20 cellular contexts compared by ENCODE assay signal in the genomic region with DNA sequence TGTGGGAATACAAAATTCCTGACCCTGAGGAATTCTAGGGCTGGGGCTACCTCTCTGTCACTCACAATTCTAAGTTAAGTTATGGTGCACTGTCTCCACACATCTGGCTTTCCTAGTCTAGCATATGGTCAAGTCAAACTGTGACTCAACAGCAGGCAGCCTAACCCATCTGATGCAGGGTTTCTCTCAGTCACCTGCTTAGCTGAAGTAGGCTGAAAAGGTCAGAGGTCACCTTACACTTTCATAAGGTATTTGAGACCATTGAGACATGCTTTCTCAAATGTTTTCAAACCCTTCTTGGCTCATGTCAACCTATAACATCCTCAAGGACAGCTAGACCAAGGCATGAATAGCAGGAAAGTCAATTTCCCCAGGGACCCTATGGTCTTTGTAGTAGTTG.
"Had no signal": no experiment of that assay in that cellular context is flagged by ENCODE, and none has a peak within 500 bp of the region (broad histone marks: within the 10 kb centered on the region; RNA-seq: fewer than 3 reads in every experiment).

No MANE protein-coding gene starts in this region.

- H3K27me3 Mint-ChIP-seq: activated CD4-positive, alpha-beta T cell treated with anti-CD3 and anti-CD28 coated beads for 36 hours; central memory CD8-positive, alpha-beta T cell; naive B cell; stimulated activated naive CD8-positive, alpha-beta T cell treated with anti-CD3 and anti-CD28 coated beads, Interleukin-15, amount 100 ng/mL, for 72 hours had no signal

- H3K4me1 ChIP-seq: colonic mucosa, psoas muscle, suprapubic skin had no signal

- H3K36me3 ChIP-seq: colonic mucosa, ovary, suprapubic skin, transverse colon, WERI-Rb-1 had no signal

- H3K27ac ChIP-seq: colonic mucosa, ovary, psoas muscle, skin epidermis, suprapubic skin, transverse colon, WERI-Rb-1 had no signal

- H3K4me1 Mint-ChIP-seq: central memory CD8-positive, alpha-beta T cell had no signal

- H3K27ac Mint-ChIP-seq: activated CD4-positive, alpha-beta T cell treated with anti-CD3 and anti-CD28 coated beads for 36 hours; activated T-helper 1 cell treated with anti-CD3 and anti-CD28 coated beads, Interleukin-12 subunit alpha, Interleukin-12 subunit beta, Interleukin-2, Interleukin-4 antibody, amounts not matched to agents 30 ng/mL and 10 ng/mL and 1 ng/mL, durations not matched to agents 14 hours and 24 hours and 36 hours; brain; stimulated activated naive CD8-positive, alpha-beta T cell treated with anti-CD3 and anti-CD28 coated beads, Interleukin-15, amount 100 ng/mL, for 72 hours had no signal

- H3K36me3 Mint-ChIP-seq: naive B cell had no signal

- H3K9me3 Mint-ChIP-seq: activated T-helper 1 cell treated with anti-CD3 and anti-CD28 coated beads, Interleukin-12 subunit alpha, Interleukin-12 subunit beta, Interleukin-2, Interleukin-4 antibody, amounts not matched to agents 30 ng/mL and 10 ng/mL and 1 ng/mL, durations not matched to agents 14 hours and 24 hours and 36 hours; brain; central memory CD8-positive, alpha-beta T cell; naive B cell; stimulated activated naive CD8-positive, alpha-beta T cell treated with anti-CD3 and anti-CD28 coated beads, Interleukin-15, amount 100 ng/mL, for 72 hours had no signal

- H3K4me3 Mint-ChIP-seq: activated CD4-positive, alpha-beta T cell treated with anti-CD3 and anti-CD28 coated beads for 36 hours; activated T-helper 1 cell treated with anti-CD3 and anti-CD28 coated beads, Interleukin-12 subunit alpha, Interleukin-12 subunit beta, Interleukin-2, Interleukin-4 antibody, amounts not matched to agents 30 ng/mL and 10 ng/mL and 1 ng/mL, durations not matched to agents 14 hours and 24 hours and 36 hours; central memory CD8-positive, alpha-beta T cell; naive B cell; stimulated activated naive CD8-positive, alpha-beta T cell treated with anti-CD3 and anti-CD28 coated beads, Interleukin-15, amount 100 ng/mL, for 72 hours had no signal

- H3K9me3 ChIP-seq: colonic mucosa, mucosa of descending colon, ovary, psoas muscle, suprapubic skin, transverse colon had no signal

- H3K4me3 ChIP-seq: colonic mucosa, mucosa of descending colon, ovary, psoas muscle, skin epidermis, suprapubic skin, transverse colon had no signal

- FAIRE-seq: frontal cortex had no signal

- DNase-seq: activated CD4-positive, alpha-beta T cell treated with anti-CD3 and anti-CD28 coated beads for 36 hours; activated CD4-positive, alpha-beta T cell treated with anti-CD3 and anti-CD28 coated beads, Interleukin-2, amount 50 U/mL, for 48 hours; activated T-cell treated with anti-CD3 and anti-CD28 coated beads for 4 hours; colonic mucosa; head of caudate nucleus; left ventricle myocardium superior; mucosa of descending colon; naive B cell; ovary; psoas muscle; right cardiac atrium; stimulated activated naive CD8-positive, alpha-beta T cell treated with anti-CD3 and anti-CD28 coated beads, Interleukin-15, amount 100 ng/mL, for 72 hours; transverse colon; WERI-Rb-1 had no signal

- ATAC-seq: activated CD4-positive, alpha-beta T cell treated with anti-CD3 and anti-CD28 coated beads for 36 hours; left ventricle myocardium superior; mucosa of descending colon; psoas muscle; right cardiac atrium; stimulated activated naive CD8-positive, alpha-beta T cell treated with anti-CD3 and anti-CD28 coated beads, Interleukin-15, amount 100 ng/mL, for 72 hours had no signal

- H3K27me3 ChIP-seq: colonic mucosa, ovary, suprapubic skin, transverse colon had no signal
